Comparison of ENCODE assay signal across 12 cellular contexts in genomic region chr3:108292905-108293328, GRCh38. TPM values are rescaled to one million over a fixed set of nuclear protein-coding genes. Genes with fewer than 3 reads are reported as not detected.
DNase-seq lines count a peak whose midpoint lies in the region; ATAC-seq and TF ChIP-seq lines count a peak whose summit lies in the region.
"Had no signal": no experiment of that assay in that cellular context is flagged by ENCODE, and none has a peak within 500 bp of the region (broad histone marks: within the 10 kb centered on the region; RNA-seq: fewer than 3 reads in every experiment).

No MANE protein-coding gene starts in this region.

- H3K9me3 Mint-ChIP-seq in activated T-helper 17 cell treated with anti-CD3 and anti-CD28 coated beads, Interleukin-2, amount 50 U/mL, for 72 hours = peaks cover 3% of the 10 kb centered on the region

- no peak overlapping the region for H4K8ac ChIP-seq in mesenchymal stem cell (ENCODE audit: low read length)

- H3K23ac ChIP-seq in mesenchymal stem cell (ENCODE audit: low read length in 2 of 2) = no peak overlapping the region

- H3K9me3 ChIP-seq in mesenchymal stem cell (ENCODE audit: control insufficient read depth, low read length) = peaks cover 7% of the 10 kb centered on the region
- H3K9me3 ChIP-seq: uterus had no signal

- H2AK5ac ChIP-seq in mesenchymal stem cell (ENCODE audit: low read length, severe bottlenecking) = no peak overlapping the region

- no peak for TF ChIP-seq CTCF in GM13976 (IDR thresholded peaks at IDR 0.05; ENCODE audit: borderline replicate concordance, control extremely low read depth, extremely low read depth, insufficient read depth, missing control alignments)

- H2BK12ac ChIP-seq in mesenchymal stem cell (ENCODE audit: low read length in 2 of 2) = no peak overlapping the region

- H3K18ac ChIP-seq in mesenchymal stem cell (ENCODE audit: low read depth in 1 of 2, low read length in 2 of 2) = no peak overlapping the region

- H3K9ac ChIP-seq in mesenchymal stem cell (ENCODE audit: low read length) = no peak overlapping the region

- ATAC-seq in GM19468 (IDR thresholded peaks at IDR 0.05; ENCODE audit: extremely low read depth, unreplicated experiment) (peak; percentile 58), HG03342 (IDR thresholded peaks at IDR 0.05; ENCODE audit: unreplicated experiment) (peak; percentile 66), left ventricle myocardium superior (no peak)
- ATAC-seq in activated T-helper 17 cell treated with anti-CD3 and anti-CD28 coated beads, Interleukin-2, amount 50 U/mL, for 72 hours (replicated peaks) = peak; percentile 71
- ATAC-seq: PC-3 had no signal

- H2AFZ ChIP-seq in mesenchymal stem cell (ENCODE audit: low read depth, low read length) = no peak overlapping the region

- in situ Hi-C loops in GM13976 (cut with MboI; ENCODE audit: low sequenced_read_pairs, unreplicated experiment) = no loop called here

- H2BK5ac ChIP-seq in mesenchymal stem cell (ENCODE audit: low read depth, low read length, poor library complexity, severe bottlenecking) = no peak overlapping the region

- H3K14ac ChIP-seq in mesenchymal stem cell (ENCODE audit: low read length in 2 of 2) = no peak overlapping the region

- H3K36me3 ChIP-seq in mesenchymal stem cell (ENCODE audit: control insufficient read depth in 1 of 2, insufficient read depth in 2 of 2, low read depth in 1 of 2, low read length in 2 of 2) = no peaks in the 10 kb centered on the region
- H3K36me3 ChIP-seq: uterus had no signal

- no peak overlapping the region for H2BK120ac ChIP-seq in mesenchymal stem cell (ENCODE audit: low read depth, low read length)

- H3K79me1 ChIP-seq in mesenchymal stem cell (replicated peaks; ENCODE audit: low read length, poor library complexity, severe bottlenecking) = no peaks in the 10 kb centered on the region

- H3K36me3 Mint-ChIP-seq in activated T-helper 17 cell treated with anti-CD3 and anti-CD28 coated beads, Interleukin-2, amount 50 U/mL, for 72 hours (ENCODE audit: low read depth) = no peaks in the 10 kb centered on the region

- no peaks in the 10 kb centered on the region for H3K27me3 Mint-ChIP-seq in activated T-helper 17 cell treated with anti-CD3 and anti-CD28 coated beads, Interleukin-2, amount 50 U/mL, for 72 hours

- no peak overlapping the region for H2BK15ac ChIP-seq in mesenchymal stem cell (ENCODE audit: low read depth, poor library complexity, severe bottlenecking)

- DNase-seq in GM13976 (ENCODE audit: low spot score) (peak; percentile 44), DMS79 (lab: John Stamatoyannopoulos, UW) (no peak), left ventricle myocardium superior (no peak), NCI-H146 treated with DMSO at 0.1 percent for 48 hours (lab: John Stamatoyannopoulos, UW; ENCODE audit: unreplicated experiment) (no peak), mesenchymal stem cell (no peak)
- DNase-seq: hippocampal formation, PC-3, small intestine, uterus had no signal

- intact Hi-C loops in left ventricle myocardium superior (cut with micrococcal nuclease) = no loop called here

- H3K4me1 ChIP-seq in mesenchymal stem cell (ENCODE audit: control insufficient read depth, insufficient read depth, low read depth, low read length) = peaks cover 2% of the 10 kb centered on the region
- H3K4me1 ChIP-seq: uterus had no signal

- peak overlapping the region; percentile 41 for H3K4me3 Mint-ChIP-seq in activated T-helper 17 cell treated with anti-CD3 and anti-CD28 coated beads, Interleukin-2, amount 50 U/mL, for 72 hours

- no peak overlapping the region for H3K4ac ChIP-seq in mesenchymal stem cell (ENCODE audit: low read depth in 1 of 2, low read length in 2 of 2)

- H3K4me3 ChIP-seq in mesenchymal stem cell (ENCODE audit: insufficient read depth in 1 of 2, low read depth in 1 of 2, low read length in 2 of 2) = no peak overlapping the region
- H3K4me3 ChIP-seq: uterus had no signal

- H3K27me3 ChIP-seq in mesenchymal stem cell (ENCODE audit: control insufficient read depth in 1 of 2, insufficient read depth in 1 of 2, low read length in 2 of 2) = no peaks in the 10 kb centered on the region
- H3K27me3 ChIP-seq: uterus had no signal

- no peak overlapping the region for H4K91ac ChIP-seq in mesenchymal stem cell (ENCODE audit: low read length)

- no peak overlapping the region for H3K4me2 ChIP-seq in mesenchymal stem cell (ENCODE audit: low read length, poor library complexity, severe bottlenecking)

- peak overlapping the region; percentile 40 for H3K27ac Mint-ChIP-seq in activated T-helper 17 cell treated with anti-CD3 and anti-CD28 coated beads, Interleukin-2, amount 50 U/mL, for 72 hours

- no peak overlapping the region for H3K27ac ChIP-seq in mesenchymal stem cell (ENCODE audit: low read length, poor library complexity, severe bottlenecking)
- H3K27ac ChIP-seq: uterus had no signal

- H3K4me1 Mint-ChIP-seq in activated T-helper 17 cell treated with anti-CD3 and anti-CD28 coated beads, Interleukin-2, amount 50 U/mL, for 72 hours = peaks cover 34% of the 10 kb centered on the region

RNA-seq across cellular contexts. Expression of gene HHLA2, which starts 3.4 kb away (rescaled TPM):
- total RNA-seq in activated T-helper 17 cell treated with anti-CD3 and anti-CD28 coated beads, Interleukin-2, amount 50 U/mL, for 72 hours = 1 to 10 TPM; 1.3 to 2.0 TPM
- total RNA-seq in left ventricle myocardium superior = not detected
- polyA plus RNA-seq in mesenchymal stem cell (2013, experiment 1 of 2) = not detected
- not detected for polyA plus RNA-seq in mesenchymal stem cell (2013, experiment 2 of 2)
- total RNA-seq: PC-3 had no signal
